ENCODE assay signal across 12 cellular contexts in the genomic region with DNA sequence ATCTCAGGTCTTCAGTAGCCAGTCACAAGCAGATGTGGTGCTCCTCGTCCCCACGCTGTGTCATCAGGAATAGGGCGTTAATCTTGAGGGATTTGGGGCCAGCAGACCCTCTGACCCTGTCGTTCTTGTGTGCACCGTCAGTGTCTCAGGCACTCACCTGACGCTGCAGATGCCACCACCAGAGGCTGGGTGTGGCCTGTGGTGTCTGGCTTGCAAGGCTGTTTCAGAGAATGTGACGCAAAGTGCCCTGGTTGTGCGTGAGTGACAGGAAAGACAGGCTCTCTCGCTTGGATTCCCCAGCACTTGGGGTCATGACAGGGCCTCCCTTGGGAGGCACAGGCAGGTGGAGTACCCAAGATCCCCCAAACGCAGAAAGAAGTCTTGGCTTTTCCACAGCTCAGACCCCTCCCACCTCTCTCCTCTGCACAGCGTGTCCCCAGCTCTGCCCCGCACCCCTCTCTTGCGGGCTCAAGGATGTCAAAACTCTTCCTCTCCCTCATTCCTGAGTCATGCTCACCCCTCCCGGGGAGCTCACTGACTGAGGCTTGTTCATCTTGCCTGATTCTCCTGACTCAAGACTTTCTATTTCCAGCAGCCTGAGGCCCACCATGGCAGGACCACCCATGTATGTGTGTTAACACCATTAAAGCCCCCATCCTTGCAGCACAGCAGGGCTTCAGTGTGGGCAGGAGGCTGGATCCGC. TPM values are rescaled to one million over a fixed set of nuclear protein-coding genes. Genes with fewer than 3 reads are reported as not detected.
DNase-seq lines count a peak whose midpoint lies in the region; ATAC-seq and TF ChIP-seq lines count a peak whose summit lies in the region.
"Had no signal": no experiment of that assay in that cellular context is flagged by ENCODE, and none has a peak within 500 bp of the region (broad histone marks: within the 10 kb centered on the region; RNA-seq: fewer than 3 reads in every experiment).

No MANE protein-coding gene starts in this region.

- CTCF ChIA-PET in MCF 10A (lab: Yijun Ruan, JAX) (interaction anchor here (2.4 to 2.9 kb wide), 2 partner anchors 21 kb away, joined by 11 to 19 read pairs; partner anchors contain the start of gene DHX34), mammary epithelial cell (lab: Charles Lee; ENCODE audit: low non-redundant PET) (no interaction called here)

- H3K36me3 Mint-ChIP-seq in MCF 10A (ENCODE audit: insufficient read depth, unreplicated experiment), result peaks cover 84% of the 10 kb centered on the region

- no peak overlapping the region for H3K4me2 ChIP-seq in mammary epithelial cell (ENCODE audit: insufficient read depth, low read depth, low read length)

- BruUV-seq in MCF 10A (replicated peaks; lab: Mats Ljungman, UMichigan), result no TSS peak
- no TSS peak for BruUV-seq in mammary epithelial cell (replicated peaks; lab: Mats Ljungman, UMichigan)

- H3K4me3 ChIP-seq in mammary epithelial cell (replicated peaks in 1 of 3; ENCODE audit: insufficient read depth in 1 of 3, low read depth in 2 of 3, low read length in 3 of 3) (no peak overlapping the region), adrenal gland (no peak overlapping the region), upper lobe of left lung (no peak overlapping the region)

- in situ Hi-C loops in mammary epithelial cell (cut with MboI; ENCODE audit: low sequenced_read_pairs in 2 of 2), result no loop called here

- TF ChIP-seq CTCF in MCF 10A (IDR thresholded peaks at IDR 0.05; ENCODE audit: unreplicated experiment), result no peak
- no peak for TF ChIP-seq CTCF in mammary epithelial cell (conservative IDR thresholded peaks at IDR 0.05 in 1 of 2, IDR thresholded peaks at IDR 0.05 in 1 of 2; ENCODE audit: extremely low read depth in 1 of 2, insufficient read depth in 1 of 2, low read depth in 1 of 2, low read length in 2 of 2)
- no peak for TF ChIP-seq CTCF in adrenal gland (IDR thresholded peaks at IDR 0.05)
- no peak for TF ChIP-seq CTCF in upper lobe of left lung (IDR thresholded peaks at IDR 0.05)

- no peak overlapping the region for H3K27ac ChIP-seq in mammary epithelial cell (ENCODE audit: insufficient read depth, low read depth, low read length)
- peak overlapping the region in 3 of 5 donors; percentile 20 to 76 (median 70) for H3K27ac ChIP-seq in adrenal gland
- H3K27ac ChIP-seq in upper lobe of left lung, result peak overlapping the region; percentile 52 to 86 (median 70)

- no peak for TF ChIP-seq POLR2A in adrenal gland (IDR thresholded peaks at IDR 0.05)
- peak in 1 of 4 donors; percentile 31 for TF ChIP-seq POLR2A in upper lobe of left lung (IDR thresholded peaks at IDR 0.05)

- H3K27me3 ChIP-seq in mammary epithelial cell (ENCODE audit: insufficient read depth, low read length), result no peaks in the 10 kb centered on the region
- H3K27me3 ChIP-seq in adrenal gland, result no peaks in the 10 kb centered on the region
- H3K27me3 ChIP-seq in upper lobe of left lung, result no peaks in the 10 kb centered on the region

- H3K9me3 Mint-ChIP-seq in MCF 10A (ENCODE audit: unreplicated experiment), result no peaks in the 10 kb centered on the region

- H4K20me1 ChIP-seq in mammary epithelial cell (ENCODE audit: insufficient read depth, low read length), result no peaks in the 10 kb centered on the region

- peak; percentile 73 for ATAC-seq in upper lobe of left lung (ENCODE audit: low FRiP score in 2 of 2)
- no peak for ATAC-seq in GM18870 (IDR thresholded peaks at IDR 0.05; ENCODE audit: unreplicated experiment)
- ATAC-seq in GM21529 (IDR thresholded peaks at IDR 0.05; ENCODE audit: unreplicated experiment), result no peak

- H2AFZ ChIP-seq in mammary epithelial cell (ENCODE audit: low read depth, low read length), result no peak overlapping the region

- H3K27me3 Mint-ChIP-seq in MCF 10A (ENCODE audit: insufficient read depth, unreplicated experiment), result no peaks in the 10 kb centered on the region
- H3K27me3 Mint-ChIP-seq: progenitor cell of endocrine pancreas had no signal

- peaks cover 2% of the 10 kb centered on the region for H3K79me2 ChIP-seq in mammary epithelial cell (ENCODE audit: insufficient read depth, low read length)

- DNase-seq in MCF 10A (ENCODE audit: unreplicated experiment) (peak; percentile 87), mammary epithelial cell (no peak), adrenal gland (peak; percentile 60 to 87 (median 71)), hepatic stellate cell (ENCODE audit: low spot score) (peak; percentile 74), upper lobe of left lung (peak in 1 of 2 donors; percentile 78), NCI-H1092 (lab: John Stamatoyannopoulos, UW) (no peak)
- DNase-seq: cortex of kidney, NCI-H2029, SW 1271 had no signal

- peaks cover 26% of the 10 kb centered on the region for H3K36me3 ChIP-seq in mammary epithelial cell (ENCODE audit: insufficient read depth, low read length)
- peaks cover 0 to 62% of the 10 kb centered on the region in 2 donors for H3K36me3 ChIP-seq in adrenal gland (replicated peaks in 1 of 2)
- peaks cover 13 to 93% (median 68%) of the 10 kb centered on the region in 4 donors for H3K36me3 ChIP-seq in upper lobe of left lung

- no peaks in the 10 kb centered on the region for H3K4me1 ChIP-seq in mammary epithelial cell (ENCODE audit: insufficient read depth, low read length)
- peaks cover 0 to 12% of the 10 kb centered on the region in 2 donors for H3K4me1 ChIP-seq in adrenal gland (replicated peaks in 1 of 2)
- H3K4me1 ChIP-seq in upper lobe of left lung, result no peaks in the 10 kb centered on the region

- dilution Hi-C loops in mammary epithelial cell (cut with HindIII; ENCODE audit: low sequenced_read_pairs), result loop anchor here (10.0 kb wide), 1 partner anchor 305 kb away; no protein-coding TSS in a partner anchor

- no peaks in the 10 kb centered on the region for H3K9me3 ChIP-seq in mammary epithelial cell (replicated peaks; ENCODE audit: insufficient read depth, low read length)
- no peaks in the 10 kb centered on the region for H3K9me3 ChIP-seq in adrenal gland (replicated peaks in 1 of 3)
- H3K9me3 ChIP-seq in upper lobe of left lung, result no peaks in the 10 kb centered on the region

- POLR2A ChIA-PET in MCF 10A (lab: Yijun Ruan, JAX), result interaction anchor here (0.6 to 2.0 kb wide), 2 partner anchors 20 to 78 kb away, joined by 3 to 12 read pairs; partner anchors contain the start of gene DHX34

- peaks cover 14% of the 10 kb centered on the region for H3K4me1 Mint-ChIP-seq in MCF 10A (ENCODE audit: insufficient read depth, unreplicated experiment)

- 70% methylated on average over 5 of the region's 15 CpGs for WGBS in mammary epithelial cell (ENCODE audit: low coverage, missing lambda C conversion rate)
- WGBS in adrenal gland, 4 donors, result 27 to 60% (median 48%) methylated on average over 9 to 15 of the region's 15 CpGs
- 62 to 75% methylated on average over 9 to 15 of the region's 15 CpGs for WGBS in upper lobe of left lung, 2 donors

- no peak overlapping the region for H3K9ac ChIP-seq in mammary epithelial cell (ENCODE audit: insufficient read depth, low read length)

- H3K27ac Mint-ChIP-seq in MCF 10A (ENCODE audit: low read depth, unreplicated experiment), result no peak overlapping the region
- H3K27ac Mint-ChIP-seq: progenitor cell of endocrine pancreas had no signal

- intact Hi-C loops in MCF 10A (cut with micrococcal nuclease), result no loop called here
- intact Hi-C loops in mammary epithelial cell (cut with micrococcal nuclease), result no loop called here
- intact Hi-C loops in adrenal gland (cut with DNase I), result no loop called here

- no peak for TF ChIP-seq EP300 in upper lobe of left lung (IDR thresholded peaks at IDR 0.05)

- H3K4me3 Mint-ChIP-seq in MCF 10A (ENCODE audit: unreplicated experiment), result no peak overlapping the region

RNA-seq across cellular contexts. Expression of gene DHX34, which starts 21.0 kb away (rescaled TPM):
- 27.6 and 34.7 TPM in 2 replicates for total RNA-seq in MCF 10A (2022)
- 10 to 100 TPM; 10.5 to 22.4 TPM for total RNA-seq in mammary epithelial cell
- polyA plus RNA-seq in mammary epithelial cell, result 11.3 TPM
- polyA minus RNA-seq in mammary epithelial cell, result 9.8 TPM
- 10 to 100 TPM in 6 of 8 donors, 1 to 10 TPM in 2; 6.3 to 16.9 (median 11.2) TPM for total RNA-seq in adrenal gland
- 10 to 100 TPM in 2 of 3 donors, 1 to 10 TPM in 1; 5.0 to 49.7 (median 28.2) TPM for polyA plus RNA-seq in adrenal gland
- 10 to 100 TPM in 5 of 6 donors, 1 to 10 TPM in 1; 8.4 to 80.7 (median 19.4) TPM for total RNA-seq in upper lobe of left lung

RNA-seq across cellular contexts. Expression of gene C5AR2, which starts 38.1 kb away (rescaled TPM):
- 2.4 and 2.8 TPM in 2 replicates for total RNA-seq in MCF 10A (2022)
- under 1 TPM in 1 of 2 donors, not detected in 1; 0.09 TPM for total RNA-seq in mammary epithelial cell
- 0.06 TPM for polyA plus RNA-seq in mammary epithelial cell
- polyA minus RNA-seq in mammary epithelial cell, result not detected
- total RNA-seq in adrenal gland, result 1 to 10 TPM in 7 of 8 donors, under 1 TPM in 1; 0.42 to 4.4 (median 2.6) TPM
- 1 to 10 TPM in 1 of 3 donors, under 1 TPM in 2; 0.37 to 1.1 (median 0.57) TPM for polyA plus RNA-seq in adrenal gland
- 10 to 100 TPM in 3 of 6 donors, 1 to 10 TPM in 3; 3.8 to 22.9 (median 10.0) TPM for total RNA-seq in upper lobe of left lung
- total RNA-seq: progenitor cell of endocrine pancreas had no signal

RNA-seq across cellular contexts. Expression of gene MEIS3, which starts 49.3 kb away (rescaled TPM):
- total RNA-seq in MCF 10A (2022) (6.6 and 11.2 TPM in 2 replicates), mammary epithelial cell (10 to 100 TPM in 1 of 2 donors, 1 to 10 TPM in 1; 7.0 to 25.9 TPM), adrenal gland (1 to 10 TPM; 2.4 to 9.4 (median 4.2) TPM), upper lobe of left lung (1 to 10 TPM in 5 of 6 donors, not detected in 1; 1.7 to 7.1 (median 3.8) TPM)
- polyA plus RNA-seq in mammary epithelial cell (3.3 TPM), adrenal gland (10 to 100 TPM in 1 of 3 donors, 1 to 10 TPM in 2; 2.1 to 15.5 (median 8.9) TPM)
- 4.6 TPM for polyA minus RNA-seq in mammary epithelial cell

Comparison
In these comparisons a context has a peak if more than half of its experiments do, and no peak if none do; other contexts are left out.
1. DNase-seq: peak in MCF 10A (single experiment), adrenal gland (7 of 7) and hepatic stellate cell (single experiment); none in mammary epithelial cell (single experiment) and NCI-H1092 (single experiment).
2. ATAC-seq: peak in upper lobe of left lung (2 of 2); none in GM18870 (single experiment) and GM21529 (single experiment).